ENCODE assay signal across 8 cellular contexts in genomic region chr2:9951272-9951521, GRCh38. TPM values are rescaled to one million over a fixed set of nuclear protein-coding genes. Genes with fewer than 3 reads are reported as not detected.
DNase-seq lines count a peak whose midpoint lies in the region; ATAC-seq and TF ChIP-seq lines count a peak whose summit lies in the region.

No MANE protein-coding gene starts in this region.

- H3K9me3 ChIP-seq in SU-DHL-6 (ENCODE audit: insufficient read depth, low read length), result no peaks in the 10 kb centered on the region
- no peaks in the 10 kb centered on the region for H3K9me3 ChIP-seq in skeletal muscle satellite cell (replicated peaks; ENCODE audit: low read length)

- H3K79me2 ChIP-seq in SU-DHL-6 (ENCODE audit: insufficient read depth, low read length), result no peaks in the 10 kb centered on the region

- H3K36me3 ChIP-seq in SU-DHL-6 (ENCODE audit: low read length) (no peaks in the 10 kb centered on the region), skeletal muscle satellite cell (ENCODE audit: insufficient read depth, low read length) (no peaks in the 10 kb centered on the region)

- H3K4me1 ChIP-seq in skeletal muscle satellite cell (ENCODE audit: control insufficient read depth, insufficient read depth, low read length), result peaks cover 4% of the 10 kb centered on the region

- H3K4me2 ChIP-seq in SU-DHL-6 (ENCODE audit: low read depth, low read length, poor library complexity, severe bottlenecking), result peak overlapping the region; percentile 65
- peak overlapping the region; percentile 98 for H3K4me2 ChIP-seq in skeletal muscle satellite cell (ENCODE audit: low read length)

- H3K27ac ChIP-seq in SU-DHL-6 (ENCODE audit: low read depth, low read length), result no peak overlapping the region

- H3K27me3 ChIP-seq in SU-DHL-6 (ENCODE audit: low read length), result no peaks in the 10 kb centered on the region
- H3K27me3 ChIP-seq in skeletal muscle satellite cell (ENCODE audit: control insufficient read depth, insufficient read depth, low read length), result peaks cover 36% of the 10 kb centered on the region

- peak overlapping the region; percentile 95 for H2AFZ ChIP-seq in SU-DHL-6 (ENCODE audit: low read depth, low read length, severe bottlenecking)

- DNase-seq in fibroblast of villous mesenchyme (ENCODE audit: low read depth) (no peak), HPDE6-E6E7 (ENCODE audit: extremely low spot score) (no peak), NCI-H510A (lab: John Stamatoyannopoulos, UW) (no peak), DMS153 treated with DMSO at 0.1 percent for 48 hours (lab: John Stamatoyannopoulos, UW; ENCODE audit: unreplicated experiment) (no peak)

- H3K9ac ChIP-seq in SU-DHL-6 (ENCODE audit: low read length) (peak overlapping the region; percentile 67), skeletal muscle satellite cell (ENCODE audit: low read depth, low read length) (peak overlapping the region; percentile 63)

- no peak for ATAC-seq in GM19397 (IDR thresholded peaks at IDR 0.05; ENCODE audit: unreplicated experiment)

- peaks cover 4% of the 10 kb centered on the region; the same call in 1 of the 2 replicates for H3F3A ChIP-seq in SU-DHL-6 (ENCODE audit: insufficient read depth)

- TF ChIP-seq CTCF in GM12875 (IDR thresholded peaks at IDR 0.05; ENCODE audit: borderline replicate concordance, insufficient read depth, low read depth, low read length) (no peak), SU-DHL-6 (IDR thresholded peaks at IDR 0.05; ENCODE audit: insufficient read depth, low read length, poor library complexity, severe bottlenecking) (no peak), fibroblast of villous mesenchyme (IDR thresholded peaks at IDR 0.05; ENCODE audit: insufficient read depth, low read depth, low read length) (no peak)

- no peaks in the 10 kb centered on the region for H4K20me1 ChIP-seq in SU-DHL-6 (ENCODE audit: low read depth, low read length)

- H3K9me2 ChIP-seq in SU-DHL-6 (replicated peaks; ENCODE audit: insufficient read depth, low read length), result no peaks in the 10 kb centered on the region

- H3K4me3 ChIP-seq in GM12875 (ENCODE audit: low read depth, low read length), result peak overlapping the region; percentile 51
- H3K4me3 ChIP-seq in SU-DHL-6 (ENCODE audit: insufficient read depth, low read length, poor library complexity, severe bottlenecking), result peak overlapping the region; percentile 81
- H3K4me3 ChIP-seq in fibroblast of villous mesenchyme (ENCODE audit: low read depth, low read length), result peak overlapping the region; percentile 59
- H3K4me3 ChIP-seq in skeletal muscle satellite cell (ENCODE audit: low read length), result peak overlapping the region; percentile 83

RNA-seq across cellular contexts. Expression of gene GRHL1, which starts 0.3 kb away (rescaled TPM):
- 0.64 and 1.7 TPM in 2 replicates for total RNA-seq in fibroblast of villous mesenchyme
- total RNA-seq in skeletal muscle satellite cell (2012; rRNA removed), result 0.25 and 0.66 TPM in 2 replicates
